In the genomic region with DNA sequence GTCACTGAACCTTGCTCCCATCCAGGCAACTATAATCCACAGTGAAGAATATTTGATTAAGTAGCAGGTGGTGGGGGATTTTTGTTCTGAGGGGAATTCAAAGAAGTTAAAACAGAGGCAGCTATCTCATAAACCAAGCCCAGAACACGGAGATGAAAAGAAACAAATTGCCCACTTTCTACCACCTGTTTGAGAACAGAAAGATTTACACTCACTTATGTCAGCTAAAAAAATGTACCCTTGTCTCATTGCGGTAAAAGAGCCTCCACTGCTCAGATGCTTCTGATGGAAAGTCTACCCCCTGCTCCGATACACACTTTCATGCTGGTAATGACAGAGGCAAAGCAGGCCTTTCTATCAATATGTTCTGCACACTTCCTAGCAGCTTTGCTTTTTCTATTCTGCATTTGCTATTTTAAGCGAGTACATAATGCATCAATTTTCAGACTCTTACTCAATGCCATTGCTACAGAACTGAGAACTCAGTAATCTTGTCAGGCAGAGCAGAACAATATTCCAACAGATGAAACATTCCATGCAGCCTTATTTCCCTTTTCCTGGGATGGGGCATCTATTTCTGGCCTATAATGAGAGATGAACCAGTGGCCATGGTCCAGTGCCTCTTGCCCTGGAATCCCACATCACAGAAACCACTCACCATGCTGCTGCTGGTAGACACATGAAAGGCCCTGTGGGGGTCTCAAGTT, we compare ENCODE assay signal across 1 cellular context.
TF ChIP-seq lines count a peak whose summit lies in the region.

No MANE protein-coding gene starts in this region.

TF ChIP-seq in GM12878, 131 proteins besides CTCF, POLR2A, EP300 and RAD21 (continued from another document and continues in another):
- TF ChIP-seq, protein P1, sequence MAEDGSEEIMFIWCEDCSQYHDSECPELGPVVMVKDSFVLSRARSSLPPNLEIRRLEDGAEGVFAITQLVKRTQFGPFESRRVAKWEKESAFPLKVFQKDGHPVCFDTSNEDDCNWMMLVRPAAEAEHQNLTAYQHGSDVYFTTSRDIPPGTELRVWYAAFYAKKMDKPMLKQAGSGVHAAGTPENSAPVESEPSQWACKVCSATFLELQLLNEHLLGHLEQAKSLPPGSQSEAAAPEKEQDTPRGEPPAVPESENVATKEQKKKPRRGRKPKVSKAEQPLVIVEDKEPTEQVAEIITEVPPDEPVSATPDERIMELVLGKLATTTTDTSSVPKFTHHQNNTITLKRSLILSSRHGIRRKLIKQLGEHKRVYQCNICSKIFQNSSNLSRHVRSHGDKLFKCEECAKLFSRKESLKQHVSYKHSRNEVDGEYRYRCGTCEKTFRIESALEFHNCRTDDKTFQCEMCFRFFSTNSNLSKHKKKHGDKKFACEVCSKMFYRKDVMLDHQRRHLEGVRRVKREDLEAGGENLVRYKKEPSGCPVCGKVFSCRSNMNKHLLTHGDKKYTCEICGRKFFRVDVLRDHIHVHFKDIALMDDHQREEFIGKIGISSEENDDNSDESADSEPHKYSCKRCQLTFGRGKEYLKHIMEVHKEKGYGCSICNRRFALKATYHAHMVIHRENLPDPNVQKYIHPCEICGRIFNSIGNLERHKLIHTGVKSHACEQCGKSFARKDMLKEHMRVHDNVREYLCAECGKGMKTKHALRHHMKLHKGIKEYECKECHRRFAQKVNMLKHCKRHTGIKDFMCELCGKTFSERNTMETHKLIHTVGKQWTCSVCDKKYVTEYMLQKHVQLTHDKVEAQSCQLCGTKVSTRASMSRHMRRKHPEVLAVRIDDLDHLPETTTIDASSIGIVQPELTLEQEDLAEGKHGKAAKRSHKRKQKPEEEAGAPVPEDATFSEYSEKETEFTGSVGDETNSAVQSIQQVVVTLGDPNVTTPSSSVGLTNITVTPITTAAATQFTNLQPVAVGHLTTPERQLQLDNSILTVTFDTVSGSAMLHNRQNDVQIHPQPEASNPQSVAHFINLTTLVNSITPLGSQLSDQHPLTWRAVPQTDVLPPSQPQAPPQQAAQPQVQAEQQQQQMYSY (CRISPR knock-in tag; IDR thresholded peaks at IDR 0.05), result no peak
- TF ChIP-seq ZNF24 (IDR thresholded peaks at IDR 0.05) (no peak; the same call in 1 of the 2 replicates), NR2C1 (IDR thresholded peaks at IDR 0.05) (no peak), SP1 (IDR thresholded peaks at IDR 0.05; ENCODE audit: low read depth, low read length) (no peak), CREM (IDR thresholded peaks at IDR 0.05; ENCODE audit: low read depth) (peak; percentile 73; the same call in 1 of the 2 replicates), ZNF384 (IDR thresholded peaks at IDR 0.05; ENCODE audit: borderline replicate concordance, low read depth, low read length) (no peak; the same call in 1 of the 2 replicates), ESRRA (IDR thresholded peaks at IDR 0.05; ENCODE audit: low read length) (no peak), NRF1 (conservative IDR thresholded peaks at IDR 0.05; ENCODE audit: low read depth, low read length) (no peak), YBX1 (IDR thresholded peaks at IDR 0.05) (no peak), TAF1 (IDR thresholded peaks at IDR 0.05; ENCODE audit: borderline replicate concordance, low read depth, low read length) (no peak), SRF (IDR thresholded peaks at IDR 0.05; ENCODE audit: low read depth in 2 of 2, low read length in 2 of 2) (0 out of 4 replicates have a peak, but pooled peaks of 1 of the 2 experiments have one; percentile 1), IRF4 (IDR thresholded peaks at IDR 0.05; ENCODE audit: low read depth, low read length) (no peak), ZZZ3 (IDR thresholded peaks at IDR 0.05; ENCODE audit: control insufficient read depth, insufficient read length, low read depth) (no peak), BCL11A (IDR thresholded peaks at IDR 0.05; ENCODE audit: low read depth, low read length) (0 out of 2 replicates have a peak, but pooled peaks have one; percentile 3), TCF3 (IDR thresholded peaks at IDR 0.05; ENCODE audit: borderline replicate concordance, insufficient read depth, low read depth, low read length) (0 out of 2 replicates have a peak, but pooled peaks have one; percentile 39), SUZ12 (IDR thresholded peaks at IDR 0.05; ENCODE audit: unreplicated experiment) (no peak), MXI1 (IDR thresholded peaks at IDR 0.05; ENCODE audit: low read depth, low read length) (peak; percentile 57; the same call in 1 of the 2 replicates), STAT3 (IDR thresholded peaks at IDR 0.05; ENCODE audit: low read depth, low read length) (peak; percentile 49; the same call in 1 of the 2 replicates)
- TF ChIP-seq, protein P2, sequence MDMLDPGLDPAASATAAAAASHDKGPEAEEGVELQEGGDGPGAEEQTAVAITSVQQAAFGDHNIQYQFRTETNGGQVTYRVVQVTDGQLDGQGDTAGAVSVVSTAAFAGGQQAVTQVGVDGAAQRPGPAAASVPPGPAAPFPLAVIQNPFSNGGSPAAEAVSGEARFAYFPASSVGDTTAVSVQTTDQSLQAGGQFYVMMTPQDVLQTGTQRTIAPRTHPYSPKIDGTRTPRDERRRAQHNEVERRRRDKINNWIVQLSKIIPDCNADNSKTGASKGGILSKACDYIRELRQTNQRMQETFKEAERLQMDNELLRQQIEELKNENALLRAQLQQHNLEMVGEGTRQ (IDR thresholded peaks at IDR 0.05; ENCODE audit: borderline replicate concordance, low read depth, low read length), result no peak
- TF ChIP-seq, protein P3, sequence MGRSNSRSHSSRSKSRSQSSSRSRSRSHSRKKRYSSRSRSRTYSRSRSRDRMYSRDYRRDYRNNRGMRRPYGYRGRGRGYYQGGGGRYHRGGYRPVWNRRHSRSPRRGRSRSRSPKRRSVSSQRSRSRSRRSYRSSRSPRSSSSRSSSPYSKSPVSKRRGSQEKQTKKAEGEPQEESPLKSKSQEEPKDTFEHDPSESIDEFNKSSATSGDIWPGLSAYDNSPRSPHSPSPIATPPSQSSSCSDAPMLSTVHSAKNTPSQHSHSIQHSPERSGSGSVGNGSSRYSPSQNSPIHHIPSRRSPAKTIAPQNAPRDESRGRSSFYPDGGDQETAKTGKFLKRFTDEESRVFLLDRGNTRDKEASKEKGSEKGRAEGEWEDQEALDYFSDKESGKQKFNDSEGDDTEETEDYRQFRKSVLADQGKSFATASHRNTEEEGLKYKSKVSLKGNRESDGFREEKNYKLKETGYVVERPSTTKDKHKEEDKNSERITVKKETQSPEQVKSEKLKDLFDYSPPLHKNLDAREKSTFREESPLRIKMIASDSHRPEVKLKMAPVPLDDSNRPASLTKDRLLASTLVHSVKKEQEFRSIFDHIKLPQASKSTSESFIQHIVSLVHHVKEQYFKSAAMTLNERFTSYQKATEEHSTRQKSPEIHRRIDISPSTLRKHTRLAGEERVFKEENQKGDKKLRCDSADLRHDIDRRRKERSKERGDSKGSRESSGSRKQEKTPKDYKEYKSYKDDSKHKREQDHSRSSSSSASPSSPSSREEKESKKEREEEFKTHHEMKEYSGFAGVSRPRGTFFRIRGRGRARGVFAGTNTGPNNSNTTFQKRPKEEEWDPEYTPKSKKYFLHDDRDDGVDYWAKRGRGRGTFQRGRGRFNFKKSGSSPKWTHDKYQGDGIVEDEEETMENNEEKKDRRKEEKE (IDR thresholded peaks at IDR 0.05), result no peak
- TF ChIP-seq, protein P4, sequence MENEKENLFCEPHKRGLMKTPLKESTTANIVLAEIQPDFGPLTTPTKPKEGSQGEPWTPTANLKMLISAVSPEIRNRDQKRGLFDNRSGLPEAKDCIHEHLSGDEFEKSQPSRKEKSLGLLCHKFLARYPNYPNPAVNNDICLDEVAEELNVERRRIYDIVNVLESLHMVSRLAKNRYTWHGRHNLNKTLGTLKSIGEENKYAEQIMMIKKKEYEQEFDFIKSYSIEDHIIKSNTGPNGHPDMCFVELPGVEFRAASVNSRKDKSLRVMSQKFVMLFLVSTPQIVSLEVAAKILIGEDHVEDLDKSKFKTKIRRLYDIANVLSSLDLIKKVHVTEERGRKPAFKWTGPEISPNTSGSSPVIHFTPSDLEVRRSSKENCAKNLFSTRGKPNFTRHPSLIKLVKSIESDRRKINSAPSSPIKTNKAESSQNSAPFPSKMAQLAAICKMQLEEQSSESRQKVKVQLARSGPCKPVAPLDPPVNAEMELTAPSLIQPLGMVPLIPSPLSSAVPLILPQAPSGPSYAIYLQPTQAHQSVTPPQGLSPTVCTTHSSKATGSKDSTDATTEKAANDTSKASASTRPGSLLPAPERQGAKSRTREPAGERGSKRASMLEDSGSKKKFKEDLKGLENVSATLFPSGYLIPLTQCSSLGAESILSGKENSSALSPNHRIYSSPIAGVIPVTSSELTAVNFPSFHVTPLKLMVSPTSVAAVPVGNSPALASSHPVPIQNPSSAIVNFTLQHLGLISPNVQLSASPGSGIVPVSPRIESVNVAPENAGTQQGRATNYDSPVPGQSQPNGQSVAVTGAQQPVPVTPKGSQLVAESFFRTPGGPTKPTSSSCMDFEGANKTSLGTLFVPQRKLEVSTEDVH (IDR thresholded peaks at IDR 0.05; ENCODE audit: low read depth, partially characterized antibody), result no peak
- TF ChIP-seq, protein P5, sequence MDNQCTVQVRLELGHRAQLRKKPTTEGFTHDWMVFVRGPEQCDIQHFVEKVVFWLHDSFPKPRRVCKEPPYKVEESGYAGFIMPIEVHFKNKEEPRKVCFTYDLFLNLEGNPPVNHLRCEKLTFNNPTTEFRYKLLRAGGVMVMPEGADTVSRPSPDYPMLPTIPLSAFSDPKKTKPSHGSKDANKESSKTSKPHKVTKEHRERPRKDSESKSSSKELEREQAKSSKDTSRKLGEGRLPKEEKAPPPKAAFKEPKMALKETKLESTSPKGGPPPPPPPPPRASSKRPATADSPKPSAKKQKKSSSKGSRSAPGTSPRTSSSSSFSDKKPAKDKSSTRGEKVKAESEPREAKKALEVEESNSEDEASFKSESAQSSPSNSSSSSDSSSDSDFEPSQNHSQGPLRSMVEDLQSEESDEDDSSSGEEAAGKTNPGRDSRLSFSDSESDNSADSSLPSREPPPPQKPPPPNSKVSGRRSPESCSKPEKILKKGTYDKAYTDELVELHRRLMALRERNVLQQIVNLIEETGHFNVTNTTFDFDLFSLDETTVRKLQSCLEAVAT (IDR thresholded peaks at IDR 0.05), result peak; percentile 44; the same call in 1 of the 2 replicates
- TF ChIP-seq, protein P6, sequence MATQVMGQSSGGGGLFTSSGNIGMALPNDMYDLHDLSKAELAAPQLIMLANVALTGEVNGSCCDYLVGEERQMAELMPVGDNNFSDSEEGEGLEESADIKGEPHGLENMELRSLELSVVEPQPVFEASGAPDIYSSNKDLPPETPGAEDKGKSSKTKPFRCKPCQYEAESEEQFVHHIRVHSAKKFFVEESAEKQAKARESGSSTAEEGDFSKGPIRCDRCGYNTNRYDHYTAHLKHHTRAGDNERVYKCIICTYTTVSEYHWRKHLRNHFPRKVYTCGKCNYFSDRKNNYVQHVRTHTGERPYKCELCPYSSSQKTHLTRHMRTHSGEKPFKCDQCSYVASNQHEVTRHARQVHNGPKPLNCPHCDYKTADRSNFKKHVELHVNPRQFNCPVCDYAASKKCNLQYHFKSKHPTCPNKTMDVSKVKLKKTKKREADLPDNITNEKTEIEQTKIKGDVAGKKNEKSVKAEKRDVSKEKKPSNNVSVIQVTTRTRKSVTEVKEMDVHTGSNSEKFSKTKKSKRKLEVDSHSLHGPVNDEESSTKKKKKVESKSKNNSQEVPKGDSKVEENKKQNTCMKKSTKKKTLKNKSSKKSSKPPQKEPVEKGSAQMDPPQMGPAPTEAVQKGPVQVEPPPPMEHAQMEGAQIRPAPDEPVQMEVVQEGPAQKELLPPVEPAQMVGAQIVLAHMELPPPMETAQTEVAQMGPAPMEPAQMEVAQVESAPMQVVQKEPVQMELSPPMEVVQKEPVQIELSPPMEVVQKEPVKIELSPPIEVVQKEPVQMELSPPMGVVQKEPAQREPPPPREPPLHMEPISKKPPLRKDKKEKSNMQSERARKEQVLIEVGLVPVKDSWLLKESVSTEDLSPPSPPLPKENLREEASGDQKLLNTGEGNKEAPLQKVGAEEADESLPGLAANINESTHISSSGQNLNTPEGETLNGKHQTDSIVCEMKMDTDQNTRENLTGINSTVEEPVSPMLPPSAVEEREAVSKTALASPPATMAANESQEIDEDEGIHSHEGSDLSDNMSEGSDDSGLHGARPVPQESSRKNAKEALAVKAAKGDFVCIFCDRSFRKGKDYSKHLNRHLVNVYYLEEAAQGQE (IDR thresholded peaks at IDR 0.05; ENCODE audit: low read depth, low read length), result no peak
- TF ChIP-seq, protein P7, sequence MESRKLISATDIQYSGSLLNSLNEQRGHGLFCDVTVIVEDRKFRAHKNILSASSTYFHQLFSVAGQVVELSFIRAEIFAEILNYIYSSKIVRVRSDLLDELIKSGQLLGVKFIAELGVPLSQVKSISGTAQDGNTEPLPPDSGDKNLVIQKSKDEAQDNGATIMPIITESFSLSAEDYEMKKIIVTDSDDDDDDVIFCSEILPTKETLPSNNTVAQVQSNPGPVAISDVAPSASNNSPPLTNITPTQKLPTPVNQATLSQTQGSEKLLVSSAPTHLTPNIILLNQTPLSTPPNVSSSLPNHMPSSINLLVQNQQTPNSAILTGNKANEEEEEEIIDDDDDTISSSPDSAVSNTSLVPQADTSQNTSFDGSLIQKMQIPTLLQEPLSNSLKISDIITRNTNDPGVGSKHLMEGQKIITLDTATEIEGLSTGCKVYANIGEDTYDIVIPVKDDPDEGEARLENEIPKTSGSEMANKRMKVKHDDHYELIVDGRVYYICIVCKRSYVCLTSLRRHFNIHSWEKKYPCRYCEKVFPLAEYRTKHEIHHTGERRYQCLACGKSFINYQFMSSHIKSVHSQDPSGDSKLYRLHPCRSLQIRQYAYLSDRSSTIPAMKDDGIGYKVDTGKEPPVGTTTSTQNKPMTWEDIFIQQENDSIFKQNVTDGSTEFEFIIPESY (IDR thresholded peaks at IDR 0.05), result no peak
- TF ChIP-seq, protein P8, sequence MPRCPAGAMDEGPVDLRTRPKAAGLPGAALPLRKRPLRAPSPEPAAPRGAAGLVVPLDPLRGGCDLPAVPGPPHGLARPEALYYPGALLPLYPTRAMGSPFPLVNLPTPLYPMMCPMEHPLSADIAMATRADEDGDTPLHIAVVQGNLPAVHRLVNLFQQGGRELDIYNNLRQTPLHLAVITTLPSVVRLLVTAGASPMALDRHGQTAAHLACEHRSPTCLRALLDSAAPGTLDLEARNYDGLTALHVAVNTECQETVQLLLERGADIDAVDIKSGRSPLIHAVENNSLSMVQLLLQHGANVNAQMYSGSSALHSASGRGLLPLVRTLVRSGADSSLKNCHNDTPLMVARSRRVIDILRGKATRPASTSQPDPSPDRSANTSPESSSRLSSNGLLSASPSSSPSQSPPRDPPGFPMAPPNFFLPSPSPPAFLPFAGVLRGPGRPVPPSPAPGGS (IDR thresholded peaks at IDR 0.05; ENCODE audit: borderline replicate concordance, insufficient read depth, low read depth, low read length, poor library complexity, severe bottlenecking), result peak; percentile 88
- TF ChIP-seq, protein P9, sequence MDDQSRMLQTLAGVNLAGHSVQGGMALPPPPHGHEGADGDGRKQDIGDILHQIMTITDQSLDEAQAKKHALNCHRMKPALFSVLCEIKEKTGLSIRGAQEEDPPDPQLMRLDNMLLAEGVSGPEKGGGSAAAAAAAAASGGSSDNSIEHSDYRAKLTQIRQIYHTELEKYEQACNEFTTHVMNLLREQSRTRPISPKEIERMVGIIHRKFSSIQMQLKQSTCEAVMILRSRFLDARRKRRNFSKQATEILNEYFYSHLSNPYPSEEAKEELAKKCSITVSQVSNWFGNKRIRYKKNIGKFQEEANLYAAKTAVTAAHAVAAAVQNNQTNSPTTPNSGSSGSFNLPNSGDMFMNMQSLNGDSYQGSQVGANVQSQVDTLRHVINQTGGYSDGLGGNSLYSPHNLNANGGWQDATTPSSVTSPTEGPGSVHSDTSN (IDR thresholded peaks at IDR 0.05; ENCODE audit: insufficient replicate concordance, low read depth, low read length), result no peak
- TF ChIP-seq, protein P10, sequence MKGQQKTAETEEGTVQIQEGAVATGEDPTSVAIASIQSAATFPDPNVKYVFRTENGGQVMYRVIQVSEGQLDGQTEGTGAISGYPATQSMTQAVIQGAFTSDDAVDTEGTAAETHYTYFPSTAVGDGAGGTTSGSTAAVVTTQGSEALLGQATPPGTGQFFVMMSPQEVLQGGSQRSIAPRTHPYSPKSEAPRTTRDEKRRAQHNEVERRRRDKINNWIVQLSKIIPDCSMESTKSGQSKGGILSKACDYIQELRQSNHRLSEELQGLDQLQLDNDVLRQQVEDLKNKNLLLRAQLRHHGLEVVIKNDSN (IDR thresholded peaks at IDR 0.05; ENCODE audit: borderline replicate concordance, extremely low read length, insufficient read depth, low read depth, low read length), result no peak
